1 cellular context compared by ENCODE assay signal in the genomic region with DNA sequence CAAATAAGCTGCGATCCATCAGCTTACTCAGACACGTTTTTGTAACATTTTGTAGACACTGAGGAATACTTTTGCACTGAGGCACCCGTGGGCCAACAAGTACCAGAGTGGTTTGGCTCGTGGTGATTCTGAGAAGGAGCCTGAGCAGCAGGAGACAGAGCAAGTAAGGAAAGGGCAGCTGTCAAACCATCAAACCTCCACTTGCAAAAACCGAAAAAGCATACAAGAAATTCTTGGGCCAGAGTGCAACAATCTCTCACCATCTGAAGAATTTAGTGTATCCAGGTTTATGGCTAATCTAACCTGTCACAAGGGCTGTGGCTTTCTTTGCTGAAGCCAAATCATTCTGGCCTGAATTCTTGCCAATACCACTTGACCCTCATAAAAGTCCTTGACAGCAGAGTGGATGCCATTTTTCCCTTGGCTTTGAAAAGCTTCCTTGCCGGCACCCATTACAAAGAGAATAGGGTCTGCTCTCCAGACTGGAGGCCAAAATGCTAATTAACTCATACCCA.
TF ChIP-seq lines count a peak whose summit lies in the region.

No MANE protein-coding gene starts in this region.

TF ChIP-seq in H1, 55 proteins besides CTCF, POLR2A, EP300 and RAD21:
- TF ChIP-seq YY1 (IDR thresholded peaks at IDR 0.05; ENCODE audit: low read depth, low read length) (0 out of 2 replicates have a peak, but pooled peaks have one; percentile 41), TEAD4 (IDR thresholded peaks at IDR 0.05; ENCODE audit: low read depth, low read length) (no peak), TBP (IDR thresholded peaks at IDR 0.05; ENCODE audit: low read depth, low read length) (no peak)
TF ChIP-seq in H1: peak in this region for 1.
